ENCODE assay signal across 10 cellular contexts in the genomic region with DNA sequence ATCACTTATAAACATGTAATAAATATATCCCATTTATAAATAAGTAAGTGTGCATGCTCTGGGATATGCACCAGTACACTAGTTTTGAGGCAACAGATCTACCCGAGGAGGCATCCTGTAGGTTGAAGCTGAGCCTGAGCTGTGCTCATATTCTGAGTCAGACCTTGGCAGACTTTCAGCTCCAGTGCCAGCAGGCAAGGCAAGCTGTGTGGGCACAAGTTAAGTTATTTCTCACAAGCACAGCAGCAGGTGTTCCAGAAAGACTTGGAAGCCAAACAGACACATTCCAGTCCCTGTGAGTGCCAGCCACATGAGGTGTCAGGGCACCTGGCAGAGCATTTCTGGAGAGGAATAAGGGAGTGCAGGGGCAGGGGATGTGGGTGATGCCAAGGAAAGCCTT. TPM values are rescaled to one million over a fixed set of nuclear protein-coding genes. Genes with fewer than 3 reads are reported as not detected.
DNase-seq lines count a peak whose midpoint lies in the region; ATAC-seq, FAIRE-seq and TF ChIP-seq lines count a peak whose summit lies in the region.
"Had no signal": no experiment of that assay in that cellular context is flagged by ENCODE, and none has a peak within 500 bp of the region (broad histone marks: within the 10 kb centered on the region; RNA-seq: fewer than 3 reads in every experiment).

No MANE protein-coding gene starts in this region.

- H3K27me3 ChIP-seq in left lung = no peaks in the 10 kb centered on the region

- no peak overlapping the region for H3K27ac ChIP-seq in left lung

- no peak overlapping the region for H3K4me3 Mint-ChIP-seq in T-cell

- H3K4me3 ChIP-seq in left lung = no peak overlapping the region

- no peak for TF ChIP-seq CTCF in left lung (IDR thresholded peaks at IDR 0.05)

- CTCF ChIA-PET in T-cell (lab: Charles Lee) = no interaction called here

- no peaks in the 10 kb centered on the region for H3K36me3 ChIP-seq in left lung

- no peak overlapping the region for H3K27ac Mint-ChIP-seq in T-cell

- peak; percentile 95 for ATAC-seq in left lung
- no peak for ATAC-seq in HG03439 (IDR thresholded peaks at IDR 0.05; ENCODE audit: unreplicated experiment)
- ATAC-seq in GM21390 (IDR thresholded peaks at IDR 0.05; ENCODE audit: unreplicated experiment) = no peak
- ATAC-seq in T-cell (replicated peaks in 1 of 4) = no peak

- peak; percentile 98 for DNase-seq in ACHN
- peak; percentile 39 for DNase-seq in HTR-8/SVneo (ENCODE audit: insufficient read length, low spot score)
- DNase-seq in anterior cingulate cortex (lab: John Stamatoyannopoulos, UW) = peak in 53 of 58 donors; percentile 5 to 92 (median 66)
- DNase-seq in left lung = peak in 1 of 2 donors; percentile 71
- no peak for DNase-seq in T-cell
- DNase-seq in NCI-H146 treated with DMSO at 0.1 percent for 48 hours (lab: John Stamatoyannopoulos, UW; ENCODE audit: unreplicated experiment) = no peak
- DNase-seq: NCI-H748 treated with DMSO at 0.1 percent for 48 hours had no signal

- H3K4me1 Mint-ChIP-seq in T-cell = no peaks in the 10 kb centered on the region

- in situ Hi-C loops in ACHN (cut with HindIII; ENCODE audit: low pct_ligation_motif_present, low pct_unique_long_range_greater_than_20kb, low sequenced_read_pairs) = no loop called here

- no peaks in the 10 kb centered on the region for H3K36me3 Mint-ChIP-seq in T-cell

- no peak for FAIRE-seq in HTR-8/SVneo (lab: Jason Lieb, UNC)

- H3K9me3 ChIP-seq in left lung = no peaks in the 10 kb centered on the region

- H3K4me1 ChIP-seq in left lung = no peaks in the 10 kb centered on the region

- no peaks in the 10 kb centered on the region for H3K9me3 Mint-ChIP-seq in T-cell

- POLR2A ChIA-PET in T-cell (lab: Charles Lee) = no interaction called here

- intact Hi-C loops in left lung (cut with DNase I) = no loop called here

- peaks cover 3 to 10% of the 10 kb centered on the region in 2 donors for H3K27me3 Mint-ChIP-seq in T-cell

RNA-seq across cellular contexts. Expression of a gene that starts 1.3 kb away (rescaled TPM):
- total RNA-seq in left lung (under 1 TPM; 0.39 to 0.44 TPM), T-cell (not detected)
- total RNA-seq: urinary bladder had no signal

Comparison
In these comparisons a context has a peak if more than half of its experiments do, and no peak if none do; other contexts are left out.
1. DNase-seq: peak in ACHN (single experiment), HTR-8/SVneo (single experiment) and anterior cingulate cortex (53 of 58); none in T-cell (0 of 34) and NCI-H146 treated with DMSO at 0.1 percent for 48 hours (single experiment).